In genomic region chr15:65841121-65841930, GRCh38 we compare ENCODE assay signal across 13 cellular contexts. TPM values are rescaled to one million over a fixed set of nuclear protein-coding genes. Genes with fewer than 3 reads are reported as not detected.
DNase-seq lines count a peak whose midpoint lies in the region; ATAC-seq, FAIRE-seq and TF ChIP-seq lines count a peak whose summit lies in the region.
"Had no signal": no experiment of that assay in that cellular context is flagged by ENCODE, and none has a peak within 500 bp of the region (broad histone marks: within the 10 kb centered on the region; RNA-seq: fewer than 3 reads in every experiment).

No MANE protein-coding gene starts in this region.

- CTCF ChIA-PET in A549 (lab: Yijun Ruan, JAX): interaction anchor here (0.6 to 3.6 kb wide), 10 partner anchors 9 to 245 kb away, joined by 3 to 30 read pairs (median 7); no protein-coding TSS in a partner anchor
- CTCF ChIA-PET in IMR-90 (lab: Yijun Ruan, JAX): interaction anchor here (0.8 to 1.1 kb wide), 2 partner anchors 9 to 21 kb away, joined by 3 read pairs; no protein-coding TSS in a partner anchor
- CTCF ChIA-PET in HepG2 (lab: Yijun Ruan, JAX; ENCODE audit: low intra/inter-chr PET ratio, low total read pairs): no interaction called here

- TF ChIP-seq EP300 in A549 (IDR thresholded peaks at IDR 0.05) (no peak), HepG2 (IDR thresholded peaks at IDR 0.05; ENCODE audit: low read depth in 2 of 2, low read length in 2 of 2) (no peak), HepG2 (CRISPR knock-in tag; IDR thresholded peaks at IDR 0.05; ENCODE audit: borderline replicate concordance) (no peak)

- POLR2A ChIA-PET in A549 (lab: Yijun Ruan, JAX) (interaction anchor here (1.1 kb wide), 1 partner anchor 9 kb away, joined by 3 read pairs; no protein-coding TSS in a partner anchor), IMR-90 (lab: Charles Lee; ENCODE audit: unreplicated experiment) (no interaction called here), HepG2 (lab: Yijun Ruan, JAX) (interaction anchor here (1.3 to 2.9 kb wide), 3 partner anchors 9 to 28 kb away, joined by 3 to 20 read pairs (median 5); partner anchors contain the start of gene RAB11A)

- no peaks in the 10 kb centered on the region for H3K79me2 ChIP-seq in HepG2 (ENCODE audit: insufficient read depth, low read length)

- dilution Hi-C loops in IMR-90 (cut with HindIII; ENCODE audit: low sequenced_read_pairs, unreplicated experiment): no loop called here

- no peaks in the 10 kb centered on the region for H3K9me1 ChIP-seq in IMR-90 (ENCODE audit: insufficient read depth, low read length)

- H3K27me3 ChIP-seq in IMR-90 (ENCODE audit: control insufficient read depth, insufficient read depth, low read length) (no peaks in the 10 kb centered on the region), HepG2 (ENCODE audit: control insufficient read depth in 1 of 2, insufficient read depth in 2 of 2, low read length in 2 of 2) (no peaks in the 10 kb centered on the region), H7 (ENCODE audit: control insufficient read depth, insufficient read depth, low read length) (no peaks in the 10 kb centered on the region)
- H3K27me3 ChIP-seq: esophagus squamous epithelium had no signal

- H3K79me1 ChIP-seq in IMR-90 (ENCODE audit: low read depth in 1 of 2, low read length in 2 of 2): no peaks in the 10 kb centered on the region

- no peak overlapping the region for H4K91ac ChIP-seq in IMR-90 (ENCODE audit: insufficient read depth, low read depth, low read length)

- no peak overlapping the region for H3K27ac Mint-ChIP-seq in activated T-cell treated with anti-CD3 and anti-CD28 coated beads, Interleukin-2, amount 50 U/mL, for 24 hours

- H4K8ac ChIP-seq in IMR-90 (ENCODE audit: low read depth in 2 of 2, low read length in 2 of 2): no peak overlapping the region

- FAIRE-seq in A549 (lab: Jason Lieb, UNC) (no peak), HepG2 (lab: Jason Lieb, UNC) (no peak)

- 65% methylated on average over 11 of the region's 11 CpGs for WGBS in A549 (ENCODE audit: missing lambda C conversion rate)
- 42% methylated on average over 8 of the region's 11 CpGs; no CpG with 5 or more reads in 1 of the 2 experiments for WGBS in IMR-90 (ENCODE audit: extremely low coverage in 2 of 2, insufficient read length in 1 of 2), 2 experiments
- WGBS in HepG2 (ENCODE audit: low lambda C conversion rate): 31% methylated on average over 11 of the region's 11 CpGs

- no peaks in the 10 kb centered on the region for H3K4me1 Mint-ChIP-seq in activated T-cell treated with anti-CD3 and anti-CD28 coated beads, Interleukin-2, amount 50 U/mL, for 24 hours (ENCODE audit: low read depth)

- H2AK9ac ChIP-seq in IMR-90 (replicated peaks; ENCODE audit: low read depth, low read length, poor library complexity): no peak overlapping the region

- no peak overlapping the region for H3K4me2 ChIP-seq in A549
- no peak overlapping the region for H3K4me2 ChIP-seq in IMR-90 (ENCODE audit: low read depth, low read length)
- H3K4me2 ChIP-seq in HepG2 (ENCODE audit: low read depth, low read length): peak overlapping the region; percentile 66

- DNase-seq in A549 (ENCODE audit: low read depth in 1 of 2, low spot score in 1 of 2) (no peak), IMR-90 (peak; percentile 22), choroid plexus epithelial cell (ENCODE audit: low read depth) (peak; percentile 46), HepG2 (ENCODE audit: low spot score) (no peak), NCI-H1105 treated with DMSO at 0.1 percent for 48 hours (lab: John Stamatoyannopoulos, UW) (no peak), NCI-H524 (lab: John Stamatoyannopoulos, UW) (no peak), H7 (no peak)
- DNase-seq in activated T-cell treated with anti-CD3 and anti-CD28 coated beads, Interleukin-2, amount 50 U/mL, for 24 hours: no peak
- DNase-seq: activated CD4-positive, CD25-positive, alpha-beta regulatory T cell; activated naive CD4-positive, alpha-beta T cell; C1 segment of cervical spinal cord; esophagus squamous epithelium; GOT3 had no signal

- H2AK5ac ChIP-seq in IMR-90 (ENCODE audit: low read depth, low read length): no peak overlapping the region

- H3K56ac ChIP-seq in IMR-90 (ENCODE audit: extremely low read depth, insufficient read depth, low read length): no peak overlapping the region

- H3K4ac ChIP-seq in IMR-90 (ENCODE audit: low read depth, low read length): no peak overlapping the region

- H3K27ac ChIP-seq in A549: 0 out of 6 replicates have a peak overlapping the region, but pooled peaks of 1 of the 2 experiments have one; percentile 10
- no peak overlapping the region for H3K27ac ChIP-seq in IMR-90 (ENCODE audit: insufficient read depth, low read length)
- no peak overlapping the region for H3K27ac ChIP-seq in HepG2 (ENCODE audit: extremely low read length, insufficient read depth, low read length)
- H3K27ac ChIP-seq: esophagus squamous epithelium had no signal

- no peaks in the 10 kb centered on the region for H3K9me3 ChIP-seq in A549
- no peaks in the 10 kb centered on the region for H3K9me3 ChIP-seq in IMR-90 (ENCODE audit: control insufficient read depth, insufficient read depth, low read length)
- no peaks in the 10 kb centered on the region for H3K9me3 ChIP-seq in HepG2 (ENCODE audit: low read length)
- H3K9me3 ChIP-seq: esophagus squamous epithelium had no signal

- H3K4me3 ChIP-seq in A549 (no peak overlapping the region), IMR-90 (ENCODE audit: insufficient read depth, low read depth, low read length) (no peak overlapping the region), choroid plexus epithelial cell (ENCODE audit: low read depth, low read length) (peak overlapping the region; percentile 2), HepG2 (replicated peaks in 1 of 3; ENCODE audit: insufficient read depth in 1 of 3, low read depth in 2 of 3, low read length in 3 of 3) (peak overlapping the region; percentile 31 to 50 (median 37); a peak in 4 of 6 replicates), H7 (ENCODE audit: insufficient read depth, low read depth, low read length) (no peak overlapping the region)
- H3K4me3 ChIP-seq: esophagus squamous epithelium had no signal

- H3K4me1 ChIP-seq in A549 (peaks cover 13% of the 10 kb centered on the region), IMR-90 (ENCODE audit: control insufficient read depth, insufficient read depth, low read length) (peaks cover 2% of the 10 kb centered on the region; the same call in 1 of the 2 replicates), HepG2 (ENCODE audit: insufficient read depth, low read length) (peaks cover 56% of the 10 kb centered on the region)

- no peaks in the 10 kb centered on the region for H3K36me3 Mint-ChIP-seq in activated T-cell treated with anti-CD3 and anti-CD28 coated beads, Interleukin-2, amount 50 U/mL, for 24 hours (ENCODE audit: low read depth)

- in situ Hi-C loops in IMR-90 (cut with MboI; ENCODE audit: low sequenced_read_pairs) (no loop called here), HepG2 (cut with HindIII; ENCODE audit: extremely low pct_ligation_motif_present, low pct_unique_long_range_greater_than_20kb) (no loop called here)

- H3K27me3 Mint-ChIP-seq in activated T-cell treated with anti-CD3 and anti-CD28 coated beads, Interleukin-2, amount 50 U/mL, for 24 hours: no peaks in the 10 kb centered on the region

- BruUV-seq in IMR-90 (replicated peaks; lab: Mats Ljungman, UMichigan) (no TSS peak), HepG2 (replicated peaks; lab: Mats Ljungman, UMichigan) (no TSS peak)

- H2BK15ac ChIP-seq in IMR-90 (ENCODE audit: low read depth, low read length): no peak overlapping the region

- intact Hi-C loops in IMR-90 (cut with micrococcal nuclease) (loop anchor here (10.0 kb wide), 1 partner anchor 87 kb away; no protein-coding TSS in a partner anchor), HepG2 (cut with micrococcal nuclease; ENCODE audit: unreplicated experiment) (no loop called here)

- H3K14ac ChIP-seq in IMR-90 (replicated peaks; ENCODE audit: low read depth, low read length): peak overlapping the region; percentile 59; the same call in 1 of the 2 replicates

- no peak overlapping the region for H3K23ac ChIP-seq in IMR-90 (ENCODE audit: low read depth, low read length)

- no peak for TF ChIP-seq RAD21 in A549 (conservative IDR thresholded peaks at IDR 0.05 in 1 of 2, IDR thresholded peaks at IDR 0.05 in 1 of 2)
- TF ChIP-seq RAD21 in IMR-90 (IDR thresholded peaks at IDR 0.05; ENCODE audit: low read length): no peak
- TF ChIP-seq RAD21 in HepG2 (CRISPR knock-in tag; IDR thresholded peaks at IDR 0.05): no peak

- TF ChIP-seq CTCF in A549 (IDR thresholded peaks at IDR 0.05) (no peak), IMR-90 (conservative IDR thresholded peaks at IDR 0.05; ENCODE audit: low read depth, low read length) (no peak), choroid plexus epithelial cell (conservative IDR thresholded peaks at IDR 0.05; ENCODE audit: low read depth, low read length) (no peak), HepG2 (CRISPR knock-in tag; IDR thresholded peaks at IDR 0.05) (no peak)

- no peak overlapping the region for H3K18ac ChIP-seq in IMR-90 (ENCODE audit: low read depth, low read length)

- H2BK120ac ChIP-seq in IMR-90 (ENCODE audit: low read depth, low read length): no peak overlapping the region

- ATAC-seq in A549 (peak; percentile 45 to 47; a peak in 4 of 6 replicates), IMR-90 (ENCODE audit: low read depth) (peak; percentile 70), HepG2 (peak; percentile 56)

- TF ChIP-seq POLR2A in A549 (IDR thresholded peaks at IDR 0.05; ENCODE audit: low read length) (no peak), IMR-90 (IDR thresholded peaks at IDR 0.05; ENCODE audit: low read depth, low read length) (no peak), HepG2 (IDR thresholded peaks at IDR 0.05; ENCODE audit: insufficient read depth in 1 of 2, low read depth in 2 of 2, low read length in 2 of 2) (no peak)

- no peak overlapping the region for H4K5ac ChIP-seq in IMR-90 (ENCODE audit: low read depth, low read length)

- no peaks in the 10 kb centered on the region for H3K36me3 ChIP-seq in IMR-90 (ENCODE audit: control insufficient read depth, insufficient read depth, low read length)
- H3K36me3 ChIP-seq in HepG2 (replicated peaks in 1 of 2; ENCODE audit: control insufficient read depth in 1 of 2, insufficient read depth in 2 of 2, low read length in 2 of 2): no peaks in the 10 kb centered on the region
- H3K36me3 ChIP-seq in H7 (replicated peaks; ENCODE audit: control insufficient read depth, insufficient read depth, low read length): no peaks in the 10 kb centered on the region
- H3K36me3 ChIP-seq: esophagus squamous epithelium had no signal

- H2BK5ac ChIP-seq in IMR-90 (ENCODE audit: low read depth, low read length, poor library complexity, severe bottlenecking): no peak overlapping the region

- H4K20me1 ChIP-seq in IMR-90 (ENCODE audit: insufficient read depth, low read length) (no peaks in the 10 kb centered on the region), HepG2 (ENCODE audit: insufficient read depth, low read length) (no peaks in the 10 kb centered on the region)

- H2AFZ ChIP-seq in IMR-90 (replicated peaks; ENCODE audit: low read length, poor library complexity) (peak overlapping the region; percentile 9), HepG2 (ENCODE audit: low read length) (peak overlapping the region; percentile 82)

- H2BK20ac ChIP-seq in IMR-90 (ENCODE audit: low read depth, low read length): no peak overlapping the region

- no peaks in the 10 kb centered on the region for H3K9me3 Mint-ChIP-seq in activated T-cell treated with anti-CD3 and anti-CD28 coated beads, Interleukin-2, amount 50 U/mL, for 24 hours

- H3K4me3 Mint-ChIP-seq in activated T-cell treated with anti-CD3 and anti-CD28 coated beads, Interleukin-2, amount 50 U/mL, for 24 hours: no peak overlapping the region

- H3K9ac ChIP-seq in IMR-90 (ENCODE audit: low read depth, low read length) (no peak overlapping the region), HepG2 (ENCODE audit: insufficient read depth, low read depth, low read length) (peak overlapping the region; percentile 20; the same call in 1 of the 2 replicates)

RNA-seq across cellular contexts. Expression of gene RAB11A, which starts 28.0 kb away (rescaled TPM):
- 527 and 551 TPM in 2 replicates for polyA plus RNA-seq in A549 (2011; rRNA removed)
- 261 and 300 TPM in 2 replicates for polyA plus RNA-seq in A549 (2012; cell fraction: cytosol; rRNA removed)
- polyA plus RNA-seq in A549 (2012; cell fraction: nucleus; rRNA removed): 125 and 150 TPM in 2 replicates
- polyA plus RNA-seq in A549 (2017; fragmentation: RNase III; extraction: RNeasy Plus Mini Kit Qiagen cat#74134 plus additional on column Dnase treatment): 306 to 335 TPM (median 316 TPM) in 3 replicates
- 84.0 and 108 TPM in 2 replicates for polyA minus RNA-seq in A549 (2011; rRNA and poly(A)+ RNA removed)
- total RNA-seq in IMR-90 (2012; rRNA removed): 376 and 462 TPM in 2 replicates
- polyA plus RNA-seq in IMR-90 (2012; rRNA removed): 299 and 341 TPM in 2 replicates
- polyA plus RNA-seq in IMR-90 (2012; cell fraction: cytosol; rRNA removed): 134 and 136 TPM in 2 replicates
- polyA plus RNA-seq in IMR-90 (2012; cell fraction: nucleus; rRNA removed; ENCODE audit: low replicate concordance): 36.8 and 156 TPM in 2 replicates
- total RNA-seq in HepG2 (2016; rRNA removed; fragmentation: Illumina TruSeq; extraction: Trizol): 161 and 241 TPM in 2 replicates
- 38.6 and 40.4 TPM in 2 replicates for total RNA-seq in HepG2 (2016; cell fraction: cytosol; rRNA removed; fragmentation: Illumina TruSeq; extraction: Trizol; ENCODE audit: low read depth)
- 161 and 257 TPM in 2 replicates for total RNA-seq in HepG2 (2016; cell fraction: insoluble cytoplasmic fraction; rRNA removed; fragmentation: Illumina TruSeq; extraction: Trizol)
- 56.4 and 65.8 TPM in 2 replicates for total RNA-seq in HepG2 (2016; cell fraction: membrane; rRNA removed; fragmentation: Illumina TruSeq; extraction: Trizol)
- total RNA-seq in HepG2 (2016; cell fraction: nucleus; rRNA removed; fragmentation: Illumina TruSeq; extraction: Trizol): 55.2 and 56.4 TPM in 2 replicates
- polyA plus RNA-seq in HepG2 (2011; rRNA removed): 129 and 162 TPM in 2 replicates
- polyA plus RNA-seq in HepG2 (2011; cell fraction: cytosol; rRNA removed): 136 and 191 TPM in 2 replicates
- 38.0 and 51.7 TPM in 2 replicates for polyA plus RNA-seq in HepG2 (2011; cell fraction: nucleus; rRNA removed)
- polyA plus RNA-seq in HepG2 (2012): 191 and 216 TPM in 2 replicates
- polyA plus RNA-seq in HepG2 (2016; cell fraction: cytosol; fragmentation: Illumina TruSeq; extraction: Trizol; ENCODE audit: low read depth): 53.8 and 54.2 TPM in 2 replicates
- polyA plus RNA-seq in HepG2 (2016; cell fraction: insoluble cytoplasmic fraction; fragmentation: Illumina TruSeq; extraction: Trizol; ENCODE audit: low read depth): 276 and 303 TPM in 2 replicates
- 66.0 and 70.6 TPM in 2 replicates for polyA plus RNA-seq in HepG2 (2016; cell fraction: membrane; fragmentation: Illumina TruSeq; extraction: Trizol; ENCODE audit: low read depth)
- polyA plus RNA-seq in HepG2 (2016; cell fraction: nucleus; fragmentation: Illumina TruSeq; extraction: Trizol; ENCODE audit: insufficient read depth, low read depth): 89.0 and 94.4 TPM in 2 replicates
- polyA minus RNA-seq in HepG2 (2011; rRNA and poly(A)+ RNA removed; ENCODE audit: low replicate concordance): 35.4 and 66.3 TPM in 2 replicates
- polyA minus RNA-seq in HepG2 (2011; cell fraction: cytosol; rRNA and poly(A)+ RNA removed): 50.0 and 53.6 TPM in 2 replicates
- 22.3 and 27.0 TPM in 2 replicates for polyA minus RNA-seq in HepG2 (2011; cell fraction: nucleus; rRNA and poly(A)+ RNA removed)
- total RNA-seq in H7 (2014; rRNA removed; shearing (Covaris generic)): 206 and 229 TPM in 2 replicates

RNA-seq across cellular contexts. Expression of gene DENND4A, which starts 49.2 kb away (rescaled TPM):
- polyA plus RNA-seq in A549 (2011; rRNA removed): 16.8 and 18.7 TPM in 2 replicates
- polyA plus RNA-seq in A549 (2012; cell fraction: cytosol; rRNA removed): 1.7 and 2.2 TPM in 2 replicates
- polyA plus RNA-seq in A549 (2012; cell fraction: nucleus; rRNA removed): 1.7 and 2.3 TPM in 2 replicates
- 5.6 to 6.0 TPM (median 6.0 TPM) in 3 replicates for polyA plus RNA-seq in A549 (2017; fragmentation: RNase III; extraction: RNeasy Plus Mini Kit Qiagen cat#74134 plus additional on column Dnase treatment)
- polyA minus RNA-seq in A549 (2011; rRNA and poly(A)+ RNA removed): 26.0 and 29.0 TPM in 2 replicates
- total RNA-seq in IMR-90 (2012; rRNA removed): 17.7 and 18.6 TPM in 2 replicates
- 3.2 and 4.1 TPM in 2 replicates for polyA plus RNA-seq in IMR-90 (2012; rRNA removed)
- 0.75 and 0.77 TPM in 2 replicates for polyA plus RNA-seq in IMR-90 (2012; cell fraction: cytosol; rRNA removed)
- 0.83 and 8.7 TPM in 2 replicates for polyA plus RNA-seq in IMR-90 (2012; cell fraction: nucleus; rRNA removed; ENCODE audit: low replicate concordance)
- 13.2 and 21.1 TPM in 2 replicates for total RNA-seq in HepG2 (2016; rRNA removed; fragmentation: Illumina TruSeq; extraction: Trizol)
- total RNA-seq in HepG2 (2016; cell fraction: cytosol; rRNA removed; fragmentation: Illumina TruSeq; extraction: Trizol; ENCODE audit: low read depth): 20.3 and 21.2 TPM in 2 replicates
- total RNA-seq in HepG2 (2016; cell fraction: insoluble cytoplasmic fraction; rRNA removed; fragmentation: Illumina TruSeq; extraction: Trizol): 13.1 and 20.9 TPM in 2 replicates
- total RNA-seq in HepG2 (2016; cell fraction: membrane; rRNA removed; fragmentation: Illumina TruSeq; extraction: Trizol): 19.6 and 22.0 TPM in 2 replicates
- 20.2 and 25.3 TPM in 2 replicates for total RNA-seq in HepG2 (2016; cell fraction: nucleus; rRNA removed; fragmentation: Illumina TruSeq; extraction: Trizol)
- polyA plus RNA-seq in HepG2 (2011; rRNA removed): 18.6 TPM in 2 replicates
- polyA plus RNA-seq in HepG2 (2011; cell fraction: cytosol; rRNA removed): 7.0 and 12.3 TPM in 2 replicates
- 15.7 and 19.7 TPM in 2 replicates for polyA plus RNA-seq in HepG2 (2011; cell fraction: nucleus; rRNA removed)
- polyA plus RNA-seq in HepG2 (2012): 16.4 and 19.5 TPM in 2 replicates
- 0.40 and 0.54 TPM in 2 replicates for polyA plus RNA-seq in HepG2 (2016; cell fraction: cytosol; fragmentation: Illumina TruSeq; extraction: Trizol; ENCODE audit: low read depth)
- 13.2 and 15.0 TPM in 2 replicates for polyA plus RNA-seq in HepG2 (2016; cell fraction: insoluble cytoplasmic fraction; fragmentation: Illumina TruSeq; extraction: Trizol; ENCODE audit: low read depth)
- polyA plus RNA-seq in HepG2 (2016; cell fraction: membrane; fragmentation: Illumina TruSeq; extraction: Trizol; ENCODE audit: low read depth): 1.5 and 1.9 TPM in 2 replicates
- polyA plus RNA-seq in HepG2 (2016; cell fraction: nucleus; fragmentation: Illumina TruSeq; extraction: Trizol; ENCODE audit: insufficient read depth, low read depth): 14.0 and 18.1 TPM in 2 replicates
- polyA minus RNA-seq in HepG2 (2011; rRNA and poly(A)+ RNA removed; ENCODE audit: low replicate concordance): 46.4 and 72.7 TPM in 2 replicates
- polyA minus RNA-seq in HepG2 (2011; cell fraction: cytosol; rRNA and poly(A)+ RNA removed): 30.8 and 43.0 TPM in 2 replicates
- 186 and 219 TPM in 2 replicates for polyA minus RNA-seq in HepG2 (2011; cell fraction: nucleus; rRNA and poly(A)+ RNA removed)
- 2.9 and 4.4 TPM in 2 replicates for total RNA-seq in H7 (2014; rRNA removed; shearing (Covaris generic))

Comparison
In these comparisons a context has a peak if more than half of its experiments do, and no peak if none do; other contexts are left out.
1. DNase-seq: peak in IMR-90 (single experiment) and choroid plexus epithelial cell (single experiment); none in A549 (0 of 2), HepG2 (single experiment), NCI-H1105 treated with DMSO at 0.1 percent for 48 hours (single experiment), activated T-cell treated with anti-CD3 and anti-CD28 coated beads, Interleukin-2, amount 50 U/mL, for 24 hours (single experiment), NCI-H524 (0 of 2) and H7 (single experiment).
2. H3K4me3 ChIP-seq: peak in choroid plexus epithelial cell (single experiment) and HepG2 (3 of 3); none in A549 (single experiment), IMR-90 (single experiment) and H7 (single experiment).
3. Peak in every context shown above with its lines, with median percentiles within 50 percentile points of each other: ATAC-seq.